ENCODE assay signal across 10 cellular contexts in genomic region chr3:185928532-185928931, GRCh38. TPM values are rescaled to one million over a fixed set of nuclear protein-coding genes. Genes with fewer than 3 reads are reported as not detected.
DNase-seq lines count a peak whose midpoint lies in the region; ATAC-seq, FAIRE-seq and TF ChIP-seq lines count a peak whose summit lies in the region.
"Had no signal": no experiment of that assay in that cellular context is flagged by ENCODE, and none has a peak within 500 bp of the region (broad histone marks: within the 10 kb centered on the region; RNA-seq: fewer than 3 reads in every experiment).

No MANE protein-coding gene starts in this region.

- peaks cover 16 to 58% of the 10 kb centered on the region in 2 experiments for H3K36me3 ChIP-seq in keratinocyte (ENCODE audit: control insufficient read depth in 2 of 2, extremely low read depth in 1 of 2, insufficient read depth in 2 of 2, low read length in 2 of 2)

- H3K9me1 ChIP-seq in keratinocyte (ENCODE audit: control insufficient read depth, extremely low read depth, insufficient read depth, low read length): peaks cover 6% of the 10 kb centered on the region

- intact Hi-C loops in activated T-helper 1 cell treated with anti-CD3 and anti-CD28 coated beads, Interleukin-12 subunit alpha, Interleukin-12 subunit beta, Interleukin-2, Interleukin-4 antibody, amounts not matched to agents 30 ng/mL and 10 ng/mL and 1 ng/mL, durations not matched to agents 14 hours and 24 hours and 36 hours (cut with micrococcal nuclease): loop anchor here (1.0 to 5.0 kb wide), 3 partner anchors 8 to 101 kb away; partner anchors contain the start of gene IGF2BP2

- H3K4me2 ChIP-seq in keratinocyte (ENCODE audit: control insufficient read depth, extremely low read depth, insufficient read depth, low read depth, low read length): peak overlapping the region; percentile 90

- H3K4me1 Mint-ChIP-seq in stimulated activated naive CD8-positive, alpha-beta T cell treated with anti-CD3 and anti-CD28 coated beads, Interleukin-15, Interleukin-2, amounts not matched to agents 100 ng/mL and 50 ng/mL, for 24 hours (ENCODE audit: low read depth): peaks cover 97% of the 10 kb centered on the region
- peaks cover 98% of the 10 kb centered on the region for H3K4me1 Mint-ChIP-seq in activated T-helper 1 cell treated with anti-CD3 and anti-CD28 coated beads, Interleukin-12 subunit alpha, Interleukin-12 subunit beta, Interleukin-2, Interleukin-4 antibody, amounts not matched to agents 30 ng/mL and 10 ng/mL and 1 ng/mL, durations not matched to agents 14 hours and 24 hours and 36 hours (ENCODE audit: low read depth)

- ATAC-seq in stimulated activated naive CD8-positive, alpha-beta T cell treated with anti-CD3 and anti-CD28 coated beads, Interleukin-15, Interleukin-2, amounts not matched to agents 100 U/mL and 50 U/mL, for 24 hours: no peak
- ATAC-seq in HG02623 (IDR thresholded peaks at IDR 0.05; ENCODE audit: unreplicated experiment) (no peak), left lobe of liver (no peak)

- H3K4me1 ChIP-seq in keratinocyte (ENCODE audit: control insufficient read depth, extremely low read depth, insufficient read depth, low read length): peaks cover 57% of the 10 kb centered on the region

- dilution Hi-C loops in keratinocyte (cut with MboI; ENCODE audit: extremely low pct_ligation_motif_present, low sequenced_read_pairs): no loop called here

- H3K27me3 Mint-ChIP-seq in stimulated activated naive CD8-positive, alpha-beta T cell treated with anti-CD3 and anti-CD28 coated beads, Interleukin-15, Interleukin-2, amounts not matched to agents 100 ng/mL and 50 ng/mL, for 24 hours: no peaks in the 10 kb centered on the region
- no peaks in the 10 kb centered on the region for H3K27me3 Mint-ChIP-seq in activated T-helper 1 cell treated with anti-CD3 and anti-CD28 coated beads, Interleukin-12 subunit alpha, Interleukin-12 subunit beta, Interleukin-2, Interleukin-4 antibody, amounts not matched to agents 30 ng/mL and 10 ng/mL and 1 ng/mL, durations not matched to agents 14 hours and 24 hours and 36 hours (ENCODE audit: insufficient read depth)

- H2AFZ ChIP-seq in keratinocyte (ENCODE audit: control insufficient read depth, low read length): no peak overlapping the region

- H3K9me3 ChIP-seq in keratinocyte (ENCODE audit: control insufficient read depth, low read depth, low read length): no peaks in the 10 kb centered on the region

- peak overlapping the region in 1 of 3 experiments; percentile 28 for H3K4me3 ChIP-seq in keratinocyte (ENCODE audit: control insufficient read depth in 2 of 3, extremely low read depth in 1 of 3, insufficient read depth in 2 of 3, low read depth in 1 of 3, low read length in 3 of 3)

- H3K27me3 ChIP-seq in keratinocyte (ENCODE audit: control insufficient read depth, extremely low read depth, insufficient read depth, low read length): no peaks in the 10 kb centered on the region

- TF ChIP-seq CTCF in keratinocyte (optimal IDR thresholded peaks at IDR 0.05 in 1 of 3, IDR thresholded peaks at IDR 0.05 in 1 of 3, conservative IDR thresholded peaks at IDR 0.05 in 1 of 3; ENCODE audit: extremely low read depth in 1 of 3, insufficient read depth in 2 of 3, low read length in 3 of 3): no peak

- H4K20me1 ChIP-seq in keratinocyte (ENCODE audit: control insufficient read depth, extremely low read depth, insufficient read depth, low read length): peaks cover 78% of the 10 kb centered on the region

- DNase-seq in stimulated activated naive CD8-positive, alpha-beta T cell treated with anti-CD3 and anti-CD28 coated beads, Interleukin-15, Interleukin-2, amounts not matched to agents 100 U/mL and 50 U/mL, for 24 hours: no peak
- no peak for DNase-seq in activated T-helper 1 cell treated with anti-CD3 and anti-CD28 coated beads, Interleukin-12 subunit alpha, Interleukin-12 subunit beta, Interleukin-2, Interleukin-4 antibody, amounts not matched to agents 30 ng/mL and 10 ng/mL and 1 ng/mL, durations not matched to agents 14 hours and 24 hours and 36 hours (ENCODE audit: low spot score)
- DNase-seq in keratinocyte (ENCODE audit: low read depth, low spot score): no peak
- no peak for DNase-seq in GF-D8 (lab: John Stamatoyannopoulos, UW)
- DNase-seq in ureter (ENCODE audit: low spot score): no peak
- no peak for DNase-seq in left lobe of liver (ENCODE audit: low spot score)
- DNase-seq: DMS53, T1000 had no signal

- peak overlapping the region; percentile 89 for H3K27ac Mint-ChIP-seq in stimulated activated naive CD8-positive, alpha-beta T cell treated with anti-CD3 and anti-CD28 coated beads, Interleukin-15, Interleukin-2, amounts not matched to agents 100 ng/mL and 50 ng/mL, for 24 hours
- H3K27ac Mint-ChIP-seq in activated T-helper 1 cell treated with anti-CD3 and anti-CD28 coated beads, Interleukin-12 subunit alpha, Interleukin-12 subunit beta, Interleukin-2, Interleukin-4 antibody, amounts not matched to agents 30 ng/mL and 10 ng/mL and 1 ng/mL, durations not matched to agents 14 hours and 24 hours and 36 hours: peak overlapping the region; percentile 65

- H3K79me2 ChIP-seq in keratinocyte (ENCODE audit: control insufficient read depth, insufficient read depth, low read length): peaks cover 100% of the 10 kb centered on the region

- no peaks in the 10 kb centered on the region for H3K9me3 Mint-ChIP-seq in stimulated activated naive CD8-positive, alpha-beta T cell treated with anti-CD3 and anti-CD28 coated beads, Interleukin-15, Interleukin-2, amounts not matched to agents 100 ng/mL and 50 ng/mL, for 24 hours
- H3K9me3 Mint-ChIP-seq in activated T-helper 1 cell treated with anti-CD3 and anti-CD28 coated beads, Interleukin-12 subunit alpha, Interleukin-12 subunit beta, Interleukin-2, Interleukin-4 antibody, amounts not matched to agents 30 ng/mL and 10 ng/mL and 1 ng/mL, durations not matched to agents 14 hours and 24 hours and 36 hours: no peaks in the 10 kb centered on the region

- no peak for FAIRE-seq in keratinocyte (lab: Jason Lieb, UNC)

- no peak overlapping the region for H3K27ac ChIP-seq in keratinocyte (ENCODE audit: control insufficient read depth, insufficient read depth, low read length)

- H3K4me3 Mint-ChIP-seq in stimulated activated naive CD8-positive, alpha-beta T cell treated with anti-CD3 and anti-CD28 coated beads, Interleukin-15, Interleukin-2, amounts not matched to agents 100 ng/mL and 50 ng/mL, for 24 hours: peak overlapping the region; percentile 100
- peak overlapping the region; percentile 68 for H3K4me3 Mint-ChIP-seq in activated T-helper 1 cell treated with anti-CD3 and anti-CD28 coated beads, Interleukin-12 subunit alpha, Interleukin-12 subunit beta, Interleukin-2, Interleukin-4 antibody, amounts not matched to agents 30 ng/mL and 10 ng/mL and 1 ng/mL, durations not matched to agents 14 hours and 24 hours and 36 hours

- H3K9ac ChIP-seq in keratinocyte (ENCODE audit: control insufficient read depth, extremely low read depth, insufficient read depth, low read length): no peak overlapping the region

- peaks cover 98% of the 10 kb centered on the region for H3K36me3 Mint-ChIP-seq in stimulated activated naive CD8-positive, alpha-beta T cell treated with anti-CD3 and anti-CD28 coated beads, Interleukin-15, Interleukin-2, amounts not matched to agents 100 ng/mL and 50 ng/mL, for 24 hours (ENCODE audit: low read depth)
- peaks cover 74% of the 10 kb centered on the region for H3K36me3 Mint-ChIP-seq in activated T-helper 1 cell treated with anti-CD3 and anti-CD28 coated beads, Interleukin-12 subunit alpha, Interleukin-12 subunit beta, Interleukin-2, Interleukin-4 antibody, amounts not matched to agents 30 ng/mL and 10 ng/mL and 1 ng/mL, durations not matched to agents 14 hours and 24 hours and 36 hours (ENCODE audit: low read depth)

RNA-seq across cellular contexts. Expression of gene TRA2B, which starts 9.3 kb away (rescaled TPM):
- total RNA-seq in activated T-helper 1 cell treated with anti-CD3 and anti-CD28 coated beads, Interleukin-12 subunit alpha, Interleukin-12 subunit beta, Interleukin-2, Interleukin-4 antibody, amounts not matched to agents 30 ng/mL and 10 ng/mL and 1 ng/mL, durations not matched to agents 14 hours and 24 hours and 36 hours: 279 and 312 TPM in 2 replicates
- 105 to 195 TPM (median 132 TPM) in 3 replicates for polyA plus RNA-seq in keratinocyte
- 73.7 TPM for polyA plus RNA-seq in keratinocyte (2011; ENCODE audit: low read depth)
- 65.1 and 101 TPM in 2 replicates for polyA plus RNA-seq in keratinocyte (2011; cell fraction: cytosol; rRNA removed)
- polyA plus RNA-seq in keratinocyte (2011; cell fraction: nucleus; rRNA removed): 75.4 and 116 TPM in 2 replicates
- polyA plus RNA-seq in keratinocyte (2012; ENCODE audit: low replicate concordance): 48.2 and 132 TPM in 2 replicates
- 70.9 to 176 TPM (median 145 TPM) in 3 replicates for polyA minus RNA-seq in keratinocyte
- polyA minus RNA-seq in keratinocyte (2011; cell fraction: cytosol; rRNA and poly(A)+ RNA removed): 296 TPM
- 77.1 and 106 TPM in 2 replicates for polyA minus RNA-seq in keratinocyte (2011; cell fraction: nucleus; rRNA and poly(A)+ RNA removed)
- total RNA-seq in ureter (120 TPM), left lobe of liver (40.4 TPM)
